Comparison of ENCODE assay signal across 21 cellular contexts in the genomic region with DNA sequence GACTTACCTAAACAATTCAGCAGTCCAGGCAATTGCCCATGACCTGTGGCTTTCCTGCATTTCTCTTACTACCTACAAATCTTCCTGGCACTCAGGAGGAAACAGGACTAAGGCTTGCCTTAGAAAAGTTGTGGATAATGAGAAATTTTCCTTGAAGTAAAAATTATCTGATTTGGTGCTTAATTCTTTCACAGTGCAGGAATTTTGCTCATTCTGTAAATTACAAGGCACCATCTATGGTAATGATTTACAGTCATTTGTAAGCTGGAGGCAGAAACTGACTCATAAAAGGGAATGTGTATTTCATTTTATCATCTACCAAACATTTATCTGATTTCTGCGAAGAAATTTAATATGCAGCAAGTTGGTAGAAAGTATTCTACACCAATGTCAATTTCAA.
DNase-seq lines count a peak whose midpoint lies in the region; ATAC-seq and TF ChIP-seq lines count a peak whose summit lies in the region.
"Had no signal": no experiment of that assay in that cellular context is flagged by ENCODE, and none has a peak within 500 bp of the region (broad histone marks: within the 10 kb centered on the region; RNA-seq: fewer than 3 reads in every experiment).

No MANE protein-coding gene starts in this region.

- H3K4me1 ChIP-seq in SK-N-SH (ENCODE audit: control insufficient read depth in 1 of 2, insufficient read depth in 2 of 2, low read depth in 1 of 2, low read length in 1 of 2) (peaks cover 0 to 9% of the 10 kb centered on the region in 2 experiments; a peak in 1 of 4 replicates), smooth muscle cell (ENCODE audit: low read depth) (peaks cover 20% of the 10 kb centered on the region), esophagus squamous epithelium (no peaks in the 10 kb centered on the region)
- H3K4me1 ChIP-seq: BE2C, gastrocnemius medialis, lower lobe of right lung, parathyroid adenoma had no signal

- DNase-seq in SK-N-SH (no peak), astrocyte of the hippocampus (ENCODE audit: low read depth, low spot score) (peak; percentile 14), iris pigment epithelial cell (ENCODE audit: low read depth) (peak; percentile 0), smooth muscle cell (lab: John Stamatoyannopoulos, UW; ENCODE audit: unreplicated experiment) (no peak), esophagus squamous epithelium (lab: John Stamatoyannopoulos, UW) (no peak)
- DNase-seq in stimulated activated CD4-positive, alpha-beta T cell treated with anti-CD3 and anti-CD28 coated beads, Interleukin-4, amount 100 ng/mL, for 1 hour = no peak
- DNase-seq in stimulated activated naive CD8-positive, alpha-beta T cell treated with anti-CD3 and anti-CD28 coated beads, Interleukin-15, Interleukin-2, amounts not matched to agents 100 U/mL and 50 U/mL, for 24 hours = no peak
- DNase-seq: activated CD4-positive, alpha-beta T cell treated with anti-CD3 and anti-CD28 coated beads, Interleukin-2, amount 10 ng/mL, durations not matched to agents 7 days and 5 days; activated CD8-positive, alpha-beta memory T cell treated with anti-CD3 and anti-CD28 coated beads, Interleukin-2, amount 50 U/mL, for 48 hours; activated gamma-delta T cell treated with Interleukin-2 at 50 U/mL for 16 hours; amygdala; BE2C; gastrocnemius medialis; lower lobe of right lung; MM.1S; naive thymus-derived CD4-positive, alpha-beta T cell; NCI-H187; stimulated activated CD8-positive, alpha-beta memory T cell treated with anti-CD3 and anti-CD28 coated beads, Interleukin-4, amount 100 ng/mL, for 48 hours had no signal

- peak overlapping the region; percentile 26 for H3K9ac ChIP-seq in SK-N-SH
- peak overlapping the region; percentile 13 for H3K9ac ChIP-seq in smooth muscle cell (ENCODE audit: low read depth)
- H3K9ac ChIP-seq: parathyroid adenoma had no signal

- H3K79me2 ChIP-seq in SK-N-SH (ENCODE audit: insufficient read depth) = no peaks in the 10 kb centered on the region
- no peaks in the 10 kb centered on the region for H3K79me2 ChIP-seq in smooth muscle cell (ENCODE audit: low read depth)
- H3K79me2 ChIP-seq: parathyroid adenoma had no signal

- peak overlapping the region; percentile 47 to 77; a peak in 3 of 4 replicates for H3K27ac ChIP-seq in SK-N-SH (ENCODE audit: low read depth in 2 of 2, low read length in 1 of 2)
- peak overlapping the region; percentile 86 for H3K27ac ChIP-seq in smooth muscle cell (ENCODE audit: low read depth)
- no peak overlapping the region for H3K27ac ChIP-seq in esophagus squamous epithelium
- H3K27ac ChIP-seq: 22Rv1, gastrocnemius medialis, lower lobe of right lung, parathyroid adenoma had no signal

- TF ChIP-seq RAD21 in SK-N-SH (IDR thresholded peaks at IDR 0.05; ENCODE audit: low read length) = no peak

- H4K20me1 ChIP-seq in SK-N-SH (ENCODE audit: insufficient read depth) = no peaks in the 10 kb centered on the region
- H4K20me1 ChIP-seq in smooth muscle cell (ENCODE audit: low read depth) = no peaks in the 10 kb centered on the region

- H3K27me3 ChIP-seq in SK-N-SH (ENCODE audit: insufficient read depth) (no peaks in the 10 kb centered on the region), smooth muscle cell (ENCODE audit: low read depth) (no peaks in the 10 kb centered on the region), esophagus squamous epithelium (no peaks in the 10 kb centered on the region)
- H3K27me3 ChIP-seq: BE2C, gastrocnemius medialis had no signal

- H3K4me3 ChIP-seq in SK-N-SH (ENCODE audit: low read depth in 2 of 2, low read length in 1 of 2) (no peak overlapping the region), smooth muscle cell (no peak overlapping the region), esophagus squamous epithelium (no peak overlapping the region)
- H3K4me3 ChIP-seq: gastrocnemius medialis, lower lobe of right lung had no signal

- no peak for TF ChIP-seq CTCF in SK-N-SH (IDR thresholded peaks at IDR 0.05)
- no peak for TF ChIP-seq CTCF in smooth muscle cell (IDR thresholded peaks at IDR 0.05; ENCODE audit: borderline replicate concordance, insufficient read depth, poor library complexity, severe bottlenecking)
- no peak for TF ChIP-seq CTCF in esophagus squamous epithelium (IDR thresholded peaks at IDR 0.05)

- peaks cover 3% of the 10 kb centered on the region for H3F3A ChIP-seq in SK-N-SH (replicated peaks; ENCODE audit: insufficient read depth)
- no peaks in the 10 kb centered on the region for H3F3A ChIP-seq in smooth muscle cell (ENCODE audit: low read depth)

- ATAC-seq in SK-N-SH treated with all-trans-retinoic acid at 6 μM for 48 hours = no peak
- ATAC-seq in stimulated activated naive CD8-positive, alpha-beta T cell treated with anti-CD3 and anti-CD28 coated beads, Interleukin-15, Interleukin-2, amounts not matched to agents 100 U/mL and 50 U/mL, for 24 hours = no peak
- ATAC-seq: gastrocnemius medialis; lower lobe of right lung; naive thymus-derived CD4-positive, alpha-beta T cell had no signal

- intact Hi-C loops in esophagus squamous epithelium (cut with DNase I) = no loop called here

- no peak for TF ChIP-seq POLR2A in esophagus squamous epithelium (IDR thresholded peaks at IDR 0.05)

- no peaks in the 10 kb centered on the region for H3K36me3 ChIP-seq in SK-N-SH (replicated peaks in 1 of 2; ENCODE audit: control insufficient read depth in 1 of 2, insufficient read depth in 2 of 2, low read length in 1 of 2)
- no peaks in the 10 kb centered on the region for H3K36me3 ChIP-seq in smooth muscle cell (ENCODE audit: low read depth)
- H3K36me3 ChIP-seq in esophagus squamous epithelium = no peaks in the 10 kb centered on the region
- H3K36me3 ChIP-seq: BE2C, gastrocnemius medialis, lower lobe of right lung had no signal

- no peak overlapping the region for H3K4me2 ChIP-seq in SK-N-SH
- H3K4me2 ChIP-seq in smooth muscle cell = peak overlapping the region; percentile 60

- CTCF ChIA-PET in SK-N-SH (lab: Yijun Ruan, JAX) = interaction anchor here (0.6 kb wide), 1 partner anchor 170 kb away, joined by 3 read pairs; no protein-coding TSS in a partner anchor

- POLR2A ChIA-PET in SK-N-SH (lab: Yijun Ruan, JAX) = no interaction called here

- WGBS in SK-N-SH (ENCODE audit: low lambda C conversion rate) = 0% methylated on average over 1 of the region's 1 CpG
- WGBS in smooth muscle cell (ENCODE audit: low lambda C conversion rate) = 76% methylated on average over 1 of the region's 1 CpG
- 63 to 86% methylated on average over 1 of the region's 1 CpG for WGBS in esophagus squamous epithelium, 2 donors

- no peak for TF ChIP-seq EP300 in SK-N-SH (IDR thresholded peaks at IDR 0.05; ENCODE audit: borderline replicate concordance in 1 of 2, low read depth in 1 of 2, low read length in 1 of 2)

- H2AFZ ChIP-seq in SK-N-SH (ENCODE audit: low read depth) = peak overlapping the region; percentile 18; the same call in 1 of the 2 replicates
- H2AFZ ChIP-seq in smooth muscle cell (ENCODE audit: low read depth) = peak overlapping the region; percentile 65
- H2AFZ ChIP-seq: parathyroid adenoma had no signal

- H3K9me3 ChIP-seq in SK-N-SH = no peaks in the 10 kb centered on the region
- no peaks in the 10 kb centered on the region for H3K9me3 ChIP-seq in smooth muscle cell (replicated peaks; ENCODE audit: low read depth)
- no peaks in the 10 kb centered on the region for H3K9me3 ChIP-seq in esophagus squamous epithelium
- H3K9me3 ChIP-seq: BE2C, gastrocnemius medialis, lower lobe of right lung had no signal

- no peaks in the 10 kb centered on the region for H3K9me2 ChIP-seq in SK-N-SH

TF ChIP-seq in SK-N-SH, 30 proteins besides CTCF, POLR2A, EP300 and RAD21 (continues in another document):
- no peak for TF ChIP-seq MXI1 (IDR thresholded peaks at IDR 0.05; ENCODE audit: low read depth, low read length)
- TF ChIP-seq EZH2phosphoT487 (IDR thresholded peaks at IDR 0.05; ENCODE audit: borderline replicate concordance, low read depth) = no peak
- TF ChIP-seq, protein P1, sequence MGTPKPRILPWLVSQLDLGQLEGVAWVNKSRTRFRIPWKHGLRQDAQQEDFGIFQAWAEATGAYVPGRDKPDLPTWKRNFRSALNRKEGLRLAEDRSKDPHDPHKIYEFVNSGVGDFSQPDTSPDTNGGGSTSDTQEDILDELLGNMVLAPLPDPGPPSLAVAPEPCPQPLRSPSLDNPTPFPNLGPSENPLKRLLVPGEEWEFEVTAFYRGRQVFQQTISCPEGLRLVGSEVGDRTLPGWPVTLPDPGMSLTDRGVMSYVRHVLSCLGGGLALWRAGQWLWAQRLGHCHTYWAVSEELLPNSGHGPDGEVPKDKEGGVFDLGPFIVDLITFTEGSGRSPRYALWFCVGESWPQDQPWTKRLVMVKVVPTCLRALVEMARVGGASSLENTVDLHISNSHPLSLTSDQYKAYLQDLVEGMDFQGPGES (IDR thresholded peaks at IDR 0.05; ENCODE audit: low read depth, low read length) = no peak
- TF ChIP-seq NRF1 (IDR thresholded peaks at IDR 0.05; ENCODE audit: low read depth, low read length) = no peak
- TF ChIP-seq RXRA (IDR thresholded peaks at IDR 0.05; ENCODE audit: borderline replicate concordance, low read depth) = no peak
- TF ChIP-seq GATA2 (CRISPR knock-in tag; IDR thresholded peaks at IDR 0.05) = no peak
- TF ChIP-seq POLR2AphosphoS5 (IDR thresholded peaks at IDR 0.05; ENCODE audit: low read depth, low read length) = no peak
- TF ChIP-seq FOSL2 (IDR thresholded peaks at IDR 0.05; ENCODE audit: borderline replicate concordance, low read depth) = no peak

TF ChIP-seq in SK-N-SH treated with all-trans-retinoic acid at 6 μM for 48 hours, 23 proteins besides CTCF, POLR2A, EP300 and RAD21:
- no peak for TF ChIP-seq ZFP3 (CRISPR knock-in tag; IDR thresholded peaks at IDR 0.05)
- TF ChIP-seq, protein P2, sequence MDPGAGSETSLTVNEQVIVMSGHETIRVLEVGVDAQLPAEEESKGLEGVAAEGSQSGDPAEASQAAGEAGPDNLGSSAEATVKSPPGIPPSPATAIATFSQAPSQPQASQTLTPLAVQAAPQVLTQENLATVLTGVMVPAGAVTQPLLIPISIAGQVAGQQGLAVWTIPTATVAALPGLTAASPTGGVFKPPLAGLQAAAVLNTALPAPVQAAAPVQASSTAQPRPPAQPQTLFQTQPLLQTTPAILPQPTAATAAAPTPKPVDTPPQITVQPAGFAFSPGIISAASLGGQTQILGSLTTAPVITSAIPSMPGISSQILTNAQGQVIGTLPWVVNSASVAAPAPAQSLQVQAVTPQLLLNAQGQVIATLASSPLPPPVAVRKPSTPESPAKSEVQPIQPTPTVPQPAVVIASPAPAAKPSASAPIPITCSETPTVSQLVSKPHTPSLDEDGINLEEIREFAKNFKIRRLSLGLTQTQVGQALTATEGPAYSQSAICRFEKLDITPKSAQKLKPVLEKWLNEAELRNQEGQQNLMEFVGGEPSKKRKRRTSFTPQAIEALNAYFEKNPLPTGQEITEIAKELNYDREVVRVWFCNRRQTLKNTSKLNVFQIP (CRISPR knock-in tag; IDR thresholded peaks at IDR 0.05; ENCODE audit: borderline replicate concordance, low read depth) = no peak
- TF ChIP-seq ARNTL (CRISPR knock-in tag; IDR thresholded peaks at IDR 0.05; ENCODE audit: borderline replicate concordance, low read depth) = no peak
- no peak for TF ChIP-seq TOX (CRISPR knock-in tag; IDR thresholded peaks at IDR 0.05; ENCODE audit: borderline replicate concordance)

Comparison
In these comparisons a context has a peak if more than half of its experiments do, and no peak if none do; other contexts are left out.
1. DNase-seq: peak in astrocyte of the hippocampus (single experiment) and iris pigment epithelial cell (single experiment); none in SK-N-SH (single experiment), smooth muscle cell (single experiment), stimulated activated CD4-positive, alpha-beta T cell treated with anti-CD3 and anti-CD28 coated beads, Interleukin-4, amount 100 ng/mL, for 1 hour (single experiment), stimulated activated naive CD8-positive, alpha-beta T cell treated with anti-CD3 and anti-CD28 coated beads, Interleukin-15, Interleukin-2, amounts not matched to agents 100 U/mL and 50 U/mL, for 24 hours (single experiment) and esophagus squamous epithelium (single experiment).
2. H3K27ac ChIP-seq: peak in SK-N-SH (2 of 2) and smooth muscle cell (single experiment); none in esophagus squamous epithelium (0 of 4).